In the genomic region with DNA sequence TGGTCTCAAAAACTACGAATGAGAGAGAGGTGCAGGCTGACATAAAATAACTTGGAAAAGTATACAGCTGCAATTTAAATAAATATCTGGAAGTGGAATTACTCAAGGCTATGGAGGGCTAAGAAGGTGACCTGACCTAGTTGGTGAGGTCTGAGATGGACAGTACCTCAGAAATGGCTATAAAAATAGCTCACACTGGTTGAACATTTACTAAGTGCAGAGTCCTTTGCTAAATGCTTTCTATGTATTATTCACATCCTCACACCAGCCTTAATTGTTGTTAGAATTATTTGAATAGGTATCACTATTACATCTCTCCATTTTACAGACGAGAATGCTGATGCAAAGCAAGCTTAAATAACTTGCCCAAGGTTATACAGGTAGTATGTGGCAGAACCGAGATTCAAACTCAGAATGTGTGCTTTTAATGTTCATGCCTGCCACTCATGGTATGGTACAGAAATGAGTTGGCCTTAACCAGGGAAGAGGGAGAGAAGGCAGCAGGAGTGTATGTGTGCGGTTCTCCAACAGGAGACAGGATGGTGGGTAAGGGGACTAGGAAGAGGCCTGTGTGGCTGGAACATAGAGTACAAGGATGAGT, we compare ENCODE assay signal across 1 cellular context.
TF ChIP-seq lines count a peak whose summit lies in the region.

No MANE protein-coding gene starts in this region.

TF ChIP-seq in HepG2, 621 proteins besides CTCF, POLR2A, EP300 and RAD21:
- TF ChIP-seq DMAP1 (CRISPR knock-in tag; IDR thresholded peaks at IDR 0.05) (no peak), MEF2D (CRISPR knock-in tag; IDR thresholded peaks at IDR 0.05) (peak; percentile 44; the same call in 1 of the 2 replicates), NR2F2 (IDR thresholded peaks at IDR 0.05; ENCODE audit: borderline replicate concordance, low read depth) (no peak), BCL6 (CRISPR knock-in tag; IDR thresholded peaks at IDR 0.05) (peak; percentile 61), ATM (IDR thresholded peaks at IDR 0.05; ENCODE audit: borderline replicate concordance) (no peak)
- TF ChIP-seq, protein P1, sequence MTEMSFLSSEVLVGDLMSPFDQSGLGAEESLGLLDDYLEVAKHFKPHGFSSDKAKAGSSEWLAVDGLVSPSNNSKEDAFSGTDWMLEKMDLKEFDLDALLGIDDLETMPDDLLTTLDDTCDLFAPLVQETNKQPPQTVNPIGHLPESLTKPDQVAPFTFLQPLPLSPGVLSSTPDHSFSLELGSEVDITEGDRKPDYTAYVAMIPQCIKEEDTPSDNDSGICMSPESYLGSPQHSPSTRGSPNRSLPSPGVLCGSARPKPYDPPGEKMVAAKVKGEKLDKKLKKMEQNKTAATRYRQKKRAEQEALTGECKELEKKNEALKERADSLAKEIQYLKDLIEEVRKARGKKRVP (CRISPR knock-in tag; IDR thresholded peaks at IDR 0.05): peak in 1 of 2 experiments; percentile 2; a peak in 1 of 4 replicates
- TF ChIP-seq, protein P2, sequence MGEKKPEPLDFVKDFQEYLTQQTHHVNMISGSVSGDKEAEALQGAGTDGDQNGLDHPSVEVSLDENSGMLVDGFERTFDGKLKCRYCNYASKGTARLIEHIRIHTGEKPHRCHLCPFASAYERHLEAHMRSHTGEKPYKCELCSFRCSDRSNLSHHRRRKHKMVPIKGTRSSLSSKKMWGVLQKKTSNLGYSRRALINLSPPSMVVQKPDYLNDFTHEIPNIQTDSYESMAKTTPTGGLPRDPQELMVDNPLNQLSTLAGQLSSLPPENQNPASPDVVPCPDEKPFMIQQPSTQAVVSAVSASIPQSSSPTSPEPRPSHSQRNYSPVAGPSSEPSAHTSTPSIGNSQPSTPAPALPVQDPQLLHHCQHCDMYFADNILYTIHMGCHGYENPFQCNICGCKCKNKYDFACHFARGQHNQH (CRISPR knock-in tag; IDR thresholded peaks at IDR 0.05): no peak
- TF ChIP-seq, protein P3, sequence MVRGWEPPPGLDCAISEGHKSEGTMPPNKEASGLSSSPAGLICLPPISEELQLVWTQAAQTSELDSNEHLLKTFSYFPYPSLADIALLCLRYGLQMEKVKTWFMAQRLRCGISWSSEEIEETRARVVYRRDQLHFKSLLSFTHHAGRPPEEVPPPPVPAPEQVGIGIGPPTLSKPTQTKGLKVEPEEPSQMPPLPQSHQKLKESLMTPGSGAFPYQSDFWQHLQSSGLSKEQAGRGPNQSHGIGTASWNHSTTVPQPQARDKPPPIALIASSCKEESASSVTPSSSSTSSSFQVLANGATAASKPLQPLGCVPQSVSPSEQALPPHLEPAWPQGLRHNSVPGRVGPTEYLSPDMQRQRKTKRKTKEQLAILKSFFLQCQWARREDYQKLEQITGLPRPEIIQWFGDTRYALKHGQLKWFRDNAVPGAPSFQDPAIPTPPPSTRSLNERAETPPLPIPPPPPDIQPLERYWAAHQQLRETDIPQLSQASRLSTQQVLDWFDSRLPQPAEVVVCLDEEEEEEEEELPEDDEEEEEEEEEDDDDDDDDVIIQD (CRISPR knock-in tag; IDR thresholded peaks at IDR 0.05; ENCODE audit: low read depth): 0 out of 2 replicates have a peak, but pooled peaks have one; percentile 12
